ENCODE assay signal across 8 cellular contexts in genomic region chr3:32106132-32106928, GRCh38. TPM values are rescaled to one million over a fixed set of nuclear protein-coding genes. Genes with fewer than 3 reads are reported as not detected.
DNase-seq lines count a peak whose midpoint lies in the region; ATAC-seq and TF ChIP-seq lines count a peak whose summit lies in the region.

Gene GPD1L, plus strand, starts transcription at chr3:32106620. Its CDS starts 92 bp downstream, at chr3:32106712.

- H3K9me3 ChIP-seq in left ventricle myocardium inferior (replicated peaks) (peaks cover 19% of the 10 kb centered on the region), upper lobe of right lung (peaks cover 8% of the 10 kb centered on the region)

- H3K4me1 Mint-ChIP-seq in T-helper 1 cell treated with Interleukin-12 subunit alpha and Interleukin-12 subunit beta and Interleukin-4 antibody, amounts not matched to agents 30 μg/mL and 1 μg/mL, for 36 hours (ENCODE audit: low read depth) = peaks cover 24% of the 10 kb centered on the region
- peaks cover 12% of the 10 kb centered on the region for H3K4me1 Mint-ChIP-seq in progenitor cell of endocrine pancreas (ENCODE audit: low read depth)

- H3K4me3 Mint-ChIP-seq in T-helper 1 cell treated with Interleukin-12 subunit alpha and Interleukin-12 subunit beta and Interleukin-4 antibody, amounts not matched to agents 30 μg/mL and 1 μg/mL, for 36 hours = peak within 1 kb of the TSS; percentile 93
- peak within 1 kb of the TSS; percentile 90 for H3K4me3 Mint-ChIP-seq in progenitor cell of endocrine pancreas (ENCODE audit: low read depth)

- H3K4me1 ChIP-seq in left ventricle myocardium inferior (peaks cover 55% of the 10 kb centered on the region), upper lobe of right lung (peaks cover 44% of the 10 kb centered on the region)

- DNase-seq in GM13977 (ENCODE audit: low spot score) (peak; percentile 95), NCI-H146 treated with DMSO at 0.1 percent for 48 hours (lab: John Stamatoyannopoulos, UW; ENCODE audit: unreplicated experiment) (peak; percentile 52), amniotic stem cell (lab: John Stamatoyannopoulos, UW) (peak; percentile 84), left ventricle myocardium inferior (peak; percentile 96), progenitor cell of endocrine pancreas (ENCODE audit: low spot score, unreplicated experiment) (peak; percentile 87), upper lobe of right lung (peak; percentile 98)

- H3K9me3 Mint-ChIP-seq in T-helper 1 cell treated with Interleukin-12 subunit alpha and Interleukin-12 subunit beta and Interleukin-4 antibody, amounts not matched to agents 30 μg/mL and 1 μg/mL, for 36 hours = peaks cover 16% of the 10 kb centered on the region
- H3K9me3 Mint-ChIP-seq in progenitor cell of endocrine pancreas (ENCODE audit: low read depth) = peaks cover 20% of the 10 kb centered on the region

- H3K4me3 ChIP-seq in left ventricle myocardium inferior (peak within 1 kb of the TSS; percentile 99), upper lobe of right lung (peak within 1 kb of the TSS; percentile 81)

- peaks cover 8% of the 10 kb centered on the region for H3K36me3 Mint-ChIP-seq in T-helper 1 cell treated with Interleukin-12 subunit alpha and Interleukin-12 subunit beta and Interleukin-4 antibody, amounts not matched to agents 30 μg/mL and 1 μg/mL, for 36 hours (ENCODE audit: low read depth)
- H3K36me3 Mint-ChIP-seq in progenitor cell of endocrine pancreas (ENCODE audit: insufficient read depth) = peaks cover 4% of the 10 kb centered on the region

- peak within 1 kb of the TSS; percentile 85 for H3K27ac Mint-ChIP-seq in T-helper 1 cell treated with Interleukin-12 subunit alpha and Interleukin-12 subunit beta and Interleukin-4 antibody, amounts not matched to agents 30 μg/mL and 1 μg/mL, for 36 hours
- peak within 1 kb of the TSS; percentile 74 for H3K27ac Mint-ChIP-seq in progenitor cell of endocrine pancreas

- no peaks in the 10 kb centered on the region for H3K27me3 Mint-ChIP-seq in T-helper 1 cell treated with Interleukin-12 subunit alpha and Interleukin-12 subunit beta and Interleukin-4 antibody, amounts not matched to agents 30 μg/mL and 1 μg/mL, for 36 hours (ENCODE audit: low read depth)
- peaks cover 28% of the 10 kb centered on the region for H3K27me3 Mint-ChIP-seq in progenitor cell of endocrine pancreas

- intact Hi-C loops in left ventricle myocardium inferior (cut with micrococcal nuclease) (no loop called here), upper lobe of right lung (cut with DNase I) (no loop called here)

- H3K36me3 ChIP-seq in left ventricle myocardium inferior = peaks cover 4% of the 10 kb centered on the region
- H3K36me3 ChIP-seq in upper lobe of right lung = no peaks in the 10 kb centered on the region

- in situ Hi-C loops in GM13977 (cut with MboI; ENCODE audit: low pct_unique_long_range_greater_than_20kb, low sequenced_read_pairs, unreplicated experiment) = no loop called here

- ATAC-seq in HG02884 (IDR thresholded peaks at IDR 0.05; ENCODE audit: unreplicated experiment) (peak; percentile 99), upper lobe of right lung (peak; percentile 97)

- H3K27ac ChIP-seq in left ventricle myocardium inferior (replicated peaks) (peak within 1 kb of the TSS; percentile 96), upper lobe of right lung (peak within 1 kb of the TSS; percentile 89)

- H3K27me3 ChIP-seq in left ventricle myocardium inferior (ENCODE audit: low read depth) = no peaks in the 10 kb centered on the region
- no peaks in the 10 kb centered on the region for H3K27me3 ChIP-seq in upper lobe of right lung

- no peak for TF ChIP-seq CTCF in GM13977 (IDR thresholded peaks at IDR 0.05; ENCODE audit: extremely low read depth, insufficient read depth, missing control alignments)
- TF ChIP-seq CTCF in left ventricle myocardium inferior (IDR thresholded peaks at IDR 0.05; ENCODE audit: borderline replicate concordance) = no peak
- no peak for TF ChIP-seq CTCF in progenitor cell of endocrine pancreas (IDR thresholded peaks at IDR 0.05; ENCODE audit: unreplicated experiment)
- TF ChIP-seq CTCF in upper lobe of right lung (IDR thresholded peaks at IDR 0.05) = no peak

RNA-seq across cellular contexts. Expression of gene GPD1L, which starts in this region (rescaled TPM):
- total RNA-seq in left ventricle myocardium inferior = 437 TPM
- total RNA-seq in progenitor cell of endocrine pancreas = 13.0 and 13.8 TPM in 2 replicates
- 84.1 TPM for total RNA-seq in upper lobe of right lung

Comparison
In these comparisons a context has a peak if more than half of its experiments do, and no peak if none do; other contexts are left out.
1. Peak in every context shown above with its lines: DNase-seq, ATAC-seq, H3K4me3 ChIP-seq and H3K27ac ChIP-seq.